ENCODE assay signal across 4 cellular contexts in genomic region chr9:129060991-129061390, GRCh38.
"Had no signal": no experiment of that assay in that cellular context is flagged by ENCODE, and none has a peak within 500 bp of the region (broad histone marks: within the 10 kb centered on the region; RNA-seq: fewer than 3 reads in every experiment).

No MANE protein-coding gene starts in this region.

- DNase-seq: IMR-90, KBM-7 had no signal

- H3K27ac ChIP-seq: HL-60 had no signal

- H3K4me3 ChIP-seq: K562 had no signal
